28 cellular contexts compared by ENCODE assay signal in the genomic region with DNA sequence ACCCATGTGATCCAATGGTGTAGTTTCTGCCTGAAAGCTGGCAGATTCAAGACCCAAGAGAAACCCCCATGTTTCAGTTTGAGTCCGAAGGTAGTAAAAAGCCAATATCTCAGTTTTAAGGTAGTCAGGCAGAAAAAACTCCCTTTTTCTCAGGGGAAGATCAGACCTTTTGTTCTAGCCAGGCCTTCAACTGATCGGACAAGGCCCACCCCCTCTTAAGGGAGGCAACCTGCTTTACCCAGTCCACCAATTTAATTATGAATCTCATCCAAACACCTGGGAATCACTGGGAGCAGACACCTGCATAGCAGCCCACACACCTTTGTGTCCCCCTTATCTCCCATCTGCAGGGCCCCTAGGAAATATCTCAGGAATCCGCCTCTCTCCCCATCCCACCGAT.
"Had no signal": no experiment of that assay in that cellular context is flagged by ENCODE, and none has a peak within 500 bp of the region (broad histone marks: within the 10 kb centered on the region; RNA-seq: fewer than 3 reads in every experiment).

No MANE protein-coding gene starts in this region.

- H3K4me1 ChIP-seq: adrenal gland, esophagus squamous epithelium had no signal

- H3K27ac Mint-ChIP-seq: activated CD4-positive, alpha-beta memory T cell treated with anti-CD3 and anti-CD28 coated beads for 36 hours; activated CD4-positive, alpha-beta T cell treated with anti-CD3 and anti-CD28 coated beads for 36 hours; activated CD4-positive, alpha-beta T cell treated with anti-CD3 and anti-CD28 coated beads, Interleukin-2, amount 10 ng/mL, durations not matched to agents 24 days and 14 days; activated CD8-positive, alpha-beta memory T cell treated with anti-CD3 and anti-CD28 coated beads, Interleukin-2, amount 10 ng/mL, durations not matched to agents 7 days and 5 days; activated CD8-positive, alpha-beta T cell treated with anti-CD3 and anti-CD28 coated beads, Interleukin-2, amount 10 ng/mL, durations not matched to agents 7 days and 5 days; activated naive CD4-positive, alpha-beta T cell treated with anti-CD3 and anti-CD28 coated beads for 36 hours; activated naive CD4-positive, alpha-beta T cell treated with anti-CD3 and anti-CD28 coated beads, Interleukin-2, amount 50 U/mL, for 24 hours; activated naive CD8-positive, alpha-beta T cell treated with anti-CD3 and anti-CD28 coated beads for 36 hours; activated naive CD8-positive, alpha-beta T cell treated with anti-CD3 and anti-CD28 coated beads, Interleukin-2, amount 50 U/mL, for 24 hours; activated T-helper 1 cell treated with anti-CD3 and anti-CD28 coated beads, Interleukin-12 subunit alpha, Interleukin-12 subunit beta, Interleukin-2, Interleukin-4 antibody, amounts not matched to agents 30 ng/mL and 10 ng/mL and 1 ng/mL, durations not matched to agents 14 hours and 24 hours and 36 hours; activated T-helper 2 cell treated with anti-CD3 and anti-CD28 coated beads, Interferon-gamma antibody, Interleukin-2, Interleukin-4, amounts not matched to agents 10 μg/mL and 5 μg/mL and 100 μg/mL, durations not matched to agents 14 hours and 24 hours and 36 hours had no signal

- H3K4me1 Mint-ChIP-seq: activated CD4-positive, alpha-beta T cell treated with anti-CD3 and anti-CD28 coated beads for 36 hours; activated CD4-positive, alpha-beta T cell treated with anti-CD3 and anti-CD28 coated beads, Interleukin-2, amount 10 ng/mL, durations not matched to agents 24 days and 14 days; activated CD8-positive, alpha-beta memory T cell treated with anti-CD3 and anti-CD28 coated beads, Interleukin-2, amount 10 ng/mL, durations not matched to agents 7 days and 5 days; activated naive CD4-positive, alpha-beta T cell treated with anti-CD3 and anti-CD28 coated beads, Interleukin-2, amount 50 U/mL, for 24 hours; activated naive CD8-positive, alpha-beta T cell treated with anti-CD3 and anti-CD28 coated beads for 36 hours; activated naive CD8-positive, alpha-beta T cell treated with anti-CD3 and anti-CD28 coated beads, Interleukin-2, amount 50 U/mL, for 24 hours had no signal

- H3K36me3 Mint-ChIP-seq: activated CD4-positive, alpha-beta memory T cell treated with anti-CD3 and anti-CD28 coated beads for 36 hours; activated CD8-positive, alpha-beta memory T cell treated with anti-CD3 and anti-CD28 coated beads, Interleukin-2, amount 10 ng/mL, durations not matched to agents 7 days and 5 days; activated naive CD4-positive, alpha-beta T cell treated with anti-CD3 and anti-CD28 coated beads, Interleukin-2, amount 50 U/mL, for 24 hours; activated naive CD8-positive, alpha-beta T cell treated with anti-CD3 and anti-CD28 coated beads for 36 hours had no signal

- H3K9me3 ChIP-seq: adrenal gland had no signal

- H3K4me3 ChIP-seq: adrenal gland, body of pancreas, esophagus squamous epithelium had no signal

- DNase-seq: activated CD4-positive, alpha-beta memory T cell treated with anti-CD3 and anti-CD28 coated beads for 36 hours; activated CD4-positive, alpha-beta T cell treated with anti-CD3 and anti-CD28 coated beads for 36 hours; activated CD4-positive, alpha-beta T cell treated with anti-CD3 and anti-CD28 coated beads, Interleukin-2, amount 10 ng/mL, durations not matched to agents 24 days and 14 days; activated CD4-positive, CD25-positive, alpha-beta regulatory T cell; activated CD4-positive, CD25-positive, alpha-beta regulatory T cell treated with anti-CD3 and anti-CD28 coated beads, Interleukin-2, amount 50 U/mL, for 72 hours; activated CD8-positive, alpha-beta memory T cell treated with anti-CD3 and anti-CD28 coated beads, Interleukin-2, amount 10 ng/mL, durations not matched to agents 7 days and 5 days; activated CD8-positive, alpha-beta memory T cell treated with anti-CD3 and anti-CD28 coated beads, Interleukin-2, amount 50 U/mL, for 4 hours; activated CD8-positive, alpha-beta T cell treated with anti-CD3 and anti-CD28 coated beads, Interleukin-2, amount 10 ng/mL, durations not matched to agents 7 days and 5 days; activated effector memory CD4-positive, alpha-beta T cell treated with anti-CD3 and anti-CD28 coated beads, Interleukin-2, amount 50 U/mL, for 16 hours; activated naive CD4-positive, alpha-beta T cell treated with anti-CD3 and anti-CD28 coated beads for 36 hours; activated naive CD8-positive, alpha-beta T cell treated with anti-CD3 and anti-CD28 coated beads for 36 hours; activated naive CD8-positive, alpha-beta T cell treated with anti-CD3 and anti-CD28 coated beads, Interleukin-2, amount 50 U/mL, for 24 hours; activated T-cell treated with anti-CD3 and anti-CD28 coated beads, Interleukin-2, amount 50 U/mL, for 1 hour; activated T-cell treated with anti-CD3 and anti-CD28 coated beads, Interleukin-2, amount 50 U/mL, for 48 hours; adrenal gland; amygdala; aorta; body of pancreas; caudate nucleus; effector CD8-positive, alpha-beta T cell; esophagus squamous epithelium; foreskin melanocyte; head of caudate nucleus; T-helper 2 cell had no signal

- ATAC-seq: activated CD4-positive, alpha-beta T cell treated with anti-CD3 and anti-CD28 coated beads for 36 hours; activated CD8-positive, alpha-beta memory T cell treated with anti-CD3 and anti-CD28 coated beads, Interleukin-2, amount 10 ng/mL, durations not matched to agents 7 days and 5 days; activated CD8-positive, alpha-beta T cell treated with anti-CD3 and anti-CD28 coated beads, Interleukin-2, amount 10 ng/mL, durations not matched to agents 7 days and 5 days; activated naive CD8-positive, alpha-beta T cell treated with anti-CD3 and anti-CD28 coated beads, Interleukin-2, amount 50 U/mL, for 24 hours; body of pancreas had no signal

- H3K36me3 ChIP-seq: adrenal gland, esophagus squamous epithelium had no signal

- H3K27ac ChIP-seq: adrenal gland, body of pancreas, epithelial cell of prostate, esophagus squamous epithelium had no signal

- H3K27me3 Mint-ChIP-seq: activated CD4-positive, alpha-beta memory T cell treated with anti-CD3 and anti-CD28 coated beads for 36 hours; activated CD4-positive, alpha-beta T cell treated with anti-CD3 and anti-CD28 coated beads, Interleukin-2, amount 10 ng/mL, durations not matched to agents 24 days and 14 days; activated CD8-positive, alpha-beta memory T cell treated with anti-CD3 and anti-CD28 coated beads, Interleukin-2, amount 10 ng/mL, durations not matched to agents 7 days and 5 days; activated naive CD4-positive, alpha-beta T cell treated with anti-CD3 and anti-CD28 coated beads, Interleukin-2, amount 50 U/mL, for 24 hours; activated naive CD8-positive, alpha-beta T cell treated with anti-CD3 and anti-CD28 coated beads for 36 hours; activated naive CD8-positive, alpha-beta T cell treated with anti-CD3 and anti-CD28 coated beads, Interleukin-2, amount 50 U/mL, for 24 hours had no signal

- H3K4me3 Mint-ChIP-seq: activated CD4-positive, alpha-beta memory T cell treated with anti-CD3 and anti-CD28 coated beads for 36 hours; activated CD4-positive, alpha-beta T cell treated with anti-CD3 and anti-CD28 coated beads for 36 hours; activated CD4-positive, alpha-beta T cell treated with anti-CD3 and anti-CD28 coated beads, Interleukin-2, amount 10 ng/mL, durations not matched to agents 24 days and 14 days; activated CD8-positive, alpha-beta memory T cell treated with anti-CD3 and anti-CD28 coated beads, Interleukin-2, amount 10 ng/mL, durations not matched to agents 7 days and 5 days; activated CD8-positive, alpha-beta T cell treated with anti-CD3 and anti-CD28 coated beads, Interleukin-2, amount 10 ng/mL, durations not matched to agents 7 days and 5 days; activated naive CD4-positive, alpha-beta T cell treated with anti-CD3 and anti-CD28 coated beads for 36 hours; activated naive CD4-positive, alpha-beta T cell treated with anti-CD3 and anti-CD28 coated beads, Interleukin-2, amount 50 U/mL, for 24 hours; activated naive CD8-positive, alpha-beta T cell treated with anti-CD3 and anti-CD28 coated beads for 36 hours; activated naive CD8-positive, alpha-beta T cell treated with anti-CD3 and anti-CD28 coated beads, Interleukin-2, amount 50 U/mL, for 24 hours; activated T-helper 1 cell treated with anti-CD3 and anti-CD28 coated beads, Interleukin-12 subunit alpha, Interleukin-12 subunit beta, Interleukin-2, Interleukin-4 antibody, amounts not matched to agents 30 ng/mL and 10 ng/mL and 1 ng/mL, durations not matched to agents 14 hours and 24 hours and 36 hours had no signal

- H3K27me3 ChIP-seq: adrenal gland, body of pancreas, esophagus squamous epithelium had no signal
